23 cellular contexts compared by ENCODE assay signal in genomic region chr11:61538636-61538961, GRCh38. TPM values are rescaled to one million over a fixed set of nuclear protein-coding genes. Genes with fewer than 3 reads are reported as not detected.
"Had no signal": no experiment of that assay in that cellular context is flagged by ENCODE, and none has a peak within 500 bp of the region (broad histone marks: within the 10 kb centered on the region; RNA-seq: fewer than 3 reads in every experiment).

No MANE protein-coding gene starts in this region.

- H3K4me2 ChIP-seq: KMS-11 had no signal

- H3K27ac ChIP-seq: KMS-11 had no signal

- DNase-seq: activated CD4-positive, alpha-beta memory T cell treated with anti-CD3 and anti-CD28 coated beads for 36 hours; activated CD4-positive, alpha-beta T cell treated with anti-CD3 and anti-CD28 coated beads, Interleukin-2, amount 10 ng/mL, durations not matched to agents 7 days and 5 days; activated CD4-positive, CD25-positive, alpha-beta regulatory T cell; activated CD8-positive, alpha-beta memory T cell treated with anti-CD3 and anti-CD28 coated beads for 24 hours; activated gamma-delta T cell; activated naive CD4-positive, alpha-beta T cell treated with anti-CD3 and anti-CD28 coated beads for 36 hours; activated T-cell treated with anti-CD3 and anti-CD28 coated beads, Interleukin-2, amount 50 U/mL, for 4 hours; NCI-H1092; NCI-H1417; NCI-H1930; NCI-H2171 treated with DMSO at 0.1 percent for 48 hours; NCI-H226; NCI-H526; NCI-H774; SIG-M5; T-helper 17 cell; T-helper 9 cell had no signal

- FAIRE-seq: astrocyte had no signal

- ATAC-seq: activated T-cell treated with anti-CD3 and anti-CD28 coated beads, Interleukin-2, amount 50 U/mL, for 4 hours; T-helper 17 cell had no signal

- H3K9ac ChIP-seq: KMS-11 had no signal

RNA-seq across cellular contexts. Expression of gene LRRC10B, which starts 30.1 kb away (rescaled TPM):
- total RNA-seq: activated CD4-positive, alpha-beta memory T cell treated with anti-CD3 and anti-CD28 coated beads for 36 hours; activated CD4-positive, alpha-beta T cell treated with anti-CD3 and anti-CD28 coated beads, Interleukin-2, amount 10 ng/mL, durations not matched to agents 7 days and 5 days; activated naive CD4-positive, alpha-beta T cell treated with anti-CD3 and anti-CD28 coated beads for 36 hours; activated T-cell treated with anti-CD3 and anti-CD28 coated beads, Interleukin-2, amount 50 U/mL, for 4 hours; MCF 10A; NCI-H460; OCI-LY7; RPMI7951; T-helper 17 cell had no signal

RNA-seq across cellular contexts. Expression of gene SYT7, which starts 42.3 kb away (rescaled TPM):
- total RNA-seq: activated CD4-positive, alpha-beta memory T cell treated with anti-CD3 and anti-CD28 coated beads for 36 hours; activated CD4-positive, alpha-beta T cell treated with anti-CD3 and anti-CD28 coated beads, Interleukin-2, amount 10 ng/mL, durations not matched to agents 7 days and 5 days; activated naive CD4-positive, alpha-beta T cell treated with anti-CD3 and anti-CD28 coated beads for 36 hours; OCI-LY7; T-helper 17 cell had no signal
